In the genomic region with DNA sequence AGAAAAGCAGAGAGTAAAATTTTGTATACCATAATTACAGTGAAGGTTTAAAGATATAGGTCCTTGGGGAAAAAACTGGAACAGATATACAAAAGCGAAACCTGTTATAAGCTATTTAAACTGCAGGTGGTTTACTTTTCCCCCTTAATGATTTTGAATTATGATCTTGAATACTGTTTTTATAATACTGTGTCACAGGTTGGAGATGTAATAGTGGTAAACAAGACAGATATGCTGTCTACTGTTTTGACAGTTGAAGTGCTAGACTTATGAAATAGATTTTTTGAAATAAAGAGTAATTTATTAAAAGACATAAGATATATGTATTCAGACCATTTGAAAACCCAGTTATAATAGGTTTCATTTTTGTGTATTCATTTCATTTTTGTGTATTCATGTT, we compare ENCODE assay signal across 23 cellular contexts.
"Had no signal": no experiment of that assay in that cellular context is flagged by ENCODE, and none has a peak within 500 bp of the region (broad histone marks: within the 10 kb centered on the region; RNA-seq: fewer than 3 reads in every experiment).

No MANE protein-coding gene starts in this region.

- H3K4me3 ChIP-seq: MG63, SJSA1, SK-N-MC had no signal

- H3K27me3 ChIP-seq: MG63, SJSA1 had no signal

- H3K27ac ChIP-seq: SJSA1, SK-N-MC had no signal

- FAIRE-seq: HepG2, RCC 7860 had no signal

- H3K9me3 ChIP-seq: MG63, SJSA1 had no signal

- H3K4me1 ChIP-seq: SJSA1 had no signal

- ATAC-seq: HepG2, T-cell had no signal

- DNase-seq: IMR-90, Karpas-422, KG1, MG63, NCI-H1092, NCI-H1105 treated with DMSO at 0.1 percent for 48 hours, NCI-H1436, NCI-H187, NCI-H2029, NCI-H2081 treated with DMSO at 0.1 percent for 48 hours, NCI-H2227 treated with DMSO at 0.1 percent for 48 hours, NCI-H524, NCI-H526 treated with DMSO at 0.1 percent for 48 hours, NCI-H774, Right ventricle myocardium superior, RPMI8226, SIG-M5, SW 1271, T-cell had no signal
